5 cellular contexts compared by ENCODE assay signal in the genomic region with DNA sequence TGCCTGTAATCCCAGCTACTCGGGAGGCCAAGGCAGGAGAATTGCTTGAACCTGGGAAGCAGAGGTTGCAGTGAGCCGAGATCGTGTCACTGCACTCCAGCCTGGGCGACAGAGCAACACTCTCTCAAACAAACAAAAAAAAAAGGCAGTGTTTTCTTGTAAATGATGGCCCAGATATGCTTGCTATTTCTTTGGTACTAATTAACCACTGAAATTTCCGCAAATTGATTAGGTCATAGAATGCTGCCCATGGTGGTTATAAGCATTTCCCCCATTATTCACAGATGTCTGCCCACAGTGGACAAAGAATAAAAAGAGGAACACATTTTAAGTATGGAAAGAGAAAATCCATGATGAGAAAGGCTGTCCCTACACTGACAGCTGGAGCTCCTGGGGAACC. TPM values are rescaled to one million over a fixed set of nuclear protein-coding genes. Genes with fewer than 3 reads are reported as not detected.
DNase-seq lines count a peak whose midpoint lies in the region; ATAC-seq, FAIRE-seq and TF ChIP-seq lines count a peak whose summit lies in the region.
"Not testable (repeated sequence)": the region's sequence is repeated elsewhere in the genome, so short reads cannot be mapped to it uniquely, and the experiment has no call there.

No MANE protein-coding gene starts in this region.

- TF ChIP-seq RAD21 in GM12878 (IDR thresholded peaks at IDR 0.05; ENCODE audit: insufficient read depth, low read depth, low read length), result not testable (repeated sequence)

- not testable (repeated sequence) for H3K36me3 ChIP-seq in WERI-Rb-1; GM12878 (ENCODE audit: control insufficient read depth in 2 of 2, insufficient read depth in 2 of 2, low read length in 1 of 2)

- H3K27me3 ChIP-seq in WERI-Rb-1 (ENCODE audit: insufficient read depth, low read depth, severe bottlenecking); GM12878 (replicated peaks in 1 of 2; ENCODE audit: control insufficient read depth in 2 of 2, insufficient read depth in 2 of 2, low read length in 1 of 2): not testable (repeated sequence)

- not testable (repeated sequence) for H4K20me1 ChIP-seq in GM12878 (ENCODE audit: control insufficient read depth, insufficient read depth)

- not testable (repeated sequence) for DNase-seq in HTR-8/SVneo (ENCODE audit: insufficient read length, low spot score); WERI-Rb-1; GM12878 (ENCODE audit: low read depth, low spot score)
- DNase-seq in MV-4-11 (lab: John Stamatoyannopoulos, UW) (peak; percentile 39), NCI-H82 (lab: John Stamatoyannopoulos, UW) (peak; percentile 69)

- FAIRE-seq in HTR-8/SVneo (lab: Jason Lieb, UNC), result peak; percentile 49
- not testable (repeated sequence) for FAIRE-seq in GM12878 (lab: Jason Lieb, UNC)

- in situ Hi-C loops in GM12878 (cut with MboI), result not testable (repeated sequence)

- TF ChIP-seq POLR2A in GM12878 (IDR thresholded peaks at IDR 0.05; ENCODE audit: low read depth, low read length), result not testable (repeated sequence)

- not testable (repeated sequence) for H3K79me2 ChIP-seq in GM12878 (ENCODE audit: control insufficient read depth, insufficient read depth, low read length)

- not testable (repeated sequence) for H2AFZ ChIP-seq in GM12878 (ENCODE audit: control insufficient read depth, low read depth, low read length)

- H3K9ac ChIP-seq in GM12878 (ENCODE audit: control insufficient read depth, insufficient read depth, low read length), result not testable (repeated sequence)

- H3K9me3 ChIP-seq in WERI-Rb-1 (ENCODE audit: severe bottlenecking); GM12878 (replicated peaks; ENCODE audit: control insufficient read depth, insufficient read depth, low read length): not testable (repeated sequence)

- WGBS in GM12878 (ENCODE audit: insufficient coverage, insufficient replicate concordance, low lambda C conversion rate, missing lambda C conversion rate), result 76% methylated on average over 5 of the region's 5 CpGs

- not testable (repeated sequence) for BruUV-seq in GM12878 (replicated peaks; lab: Mats Ljungman, UMichigan)

- TF ChIP-seq CTCF in WERI-Rb-1 (IDR thresholded peaks at IDR 0.05; ENCODE audit: low read depth, low read length); GM12878 (IDR thresholded peaks at IDR 0.05 in 2 of 3, conservative IDR thresholded peaks at IDR 0.05 in 1 of 3; ENCODE audit: control insufficient read depth in 2 of 3, extremely low read depth in 1 of 3, insufficient read depth in 1 of 3, low read depth in 3 of 3, low read length in 3 of 3): not testable (repeated sequence)

- not testable (repeated sequence) for H3K4me1 ChIP-seq in GM12878 (ENCODE audit: control insufficient read depth, insufficient read depth, low read length)

- RAD21 ChIA-PET in GM12878 (lab: Charles Lee; ENCODE audit: unreplicated experiment), result not testable (repeated sequence)

- not testable (repeated sequence) for H3K4me3 ChIP-seq in WERI-Rb-1 (ENCODE audit: low read depth, low read length); GM12878

- not testable (repeated sequence) for TF ChIP-seq EP300 in GM12878 (IDR thresholded peaks at IDR 0.05; ENCODE audit: borderline replicate concordance in 1 of 2, control insufficient read depth in 1 of 2, low read depth in 2 of 2, low read length in 2 of 2)

- ATAC-seq in GM12878, result peak; percentile 73

- CTCF ChIA-PET in GM12878 (lab: Yijun Ruan, JAX), result interaction anchor here (0.6 to 2.4 kb wide), 3 partner anchors 10 to 191 kb away, joined by 3 to 7 read pairs (median 5); no protein-coding TSS in a partner anchor

- not testable (repeated sequence) for H3K4me2 ChIP-seq in GM12878 (ENCODE audit: control insufficient read depth, insufficient read depth)

- intact Hi-C loops in GM12878 (cut with micrococcal nuclease; ENCODE audit: unreplicated experiment), result loop anchor here (5.0 kb wide), 1 partner anchor 39 kb away; no protein-coding TSS in a partner anchor

- SMC1A ChIA-PET in GM12878 (lab: Charles Lee; ENCODE audit: uncharacterized antibody, unreplicated experiment), result interaction anchor here (2.1 kb wide), 1 partner anchor 10 kb away, joined by 5 read pairs; no protein-coding TSS in a partner anchor

- POLR2A ChIA-PET in GM12878 (lab: Charles Lee), result not testable (repeated sequence)

- peak overlapping the region; percentile 52 for H3K27ac ChIP-seq in WERI-Rb-1
- not testable (repeated sequence) for H3K27ac ChIP-seq in GM12878 (ENCODE audit: control insufficient read depth, insufficient read depth)

TF ChIP-seq in GM12878, 131 proteins besides CTCF, POLR2A, EP300 and RAD21:
- TF ChIP-seq BCL11A (IDR thresholded peaks at IDR 0.05; ENCODE audit: low read depth, low read length) (peak; percentile 48; the same call in 1 of the 2 replicates), IKZF1 (conservative IDR thresholded peaks at IDR 0.05) (peak; percentile 49), MTA2 (IDR thresholded peaks at IDR 0.05; ENCODE audit: low read depth) (peak; percentile 87), IKZF2 (IDR thresholded peaks at IDR 0.05) (peak in 1 of 2 experiments; percentile 41; a peak in 2 of 4 replicates), ATF7 (IDR thresholded peaks at IDR 0.05; ENCODE audit: low read depth) (peak; percentile 63), SPI1 (IDR thresholded peaks at IDR 0.05; ENCODE audit: borderline replicate concordance, insufficient read depth, low read depth, low read length) (peak; percentile 49; the same call in 1 of the 2 replicates)

RNA-seq across cellular contexts. Expression of gene DAAM1, which starts 49.9 kb away (rescaled TPM):
- 237 and 240 TPM in 2 replicates for total RNA-seq in GM12878 (2013; cell fraction: nucleolus; rRNA removed)
- total RNA-seq in GM12878 (2014; rRNA removed) (16.6 and 18.3 TPM in 2 replicates), GM12878 (2014; rRNA removed; fragmentation: Illumina TruSeq; extraction: Trizol) (21.5 and 24.5 TPM in 2 replicates), GM12878 (2021) (31.3 and 32.4 TPM in 2 replicates)
- polyA plus RNA-seq in GM12878 (2011; ENCODE audit: low read depth), result 4.8 TPM
- polyA plus RNA-seq in GM12878 (2011; rRNA removed) (26.9 and 51.8 TPM in 2 replicates), GM12878 (2014; fragmentation: Illumina TruSeq; extraction: Trizol) (29.0 and 41.1 TPM in 2 replicates), GM12878 (2014; fragmentation: Nextera tagmentation; extraction: Ambion mirVana) (10 to 100 TPM; 13.8 to 19.7 TPM), GM12878 (2014; rRNA removed) (16.8 and 17.3 TPM in 2 replicates), GM12878 (2016; fragmentation: Nextera tagmentation; extraction: Ambion mirVana) (10 to 100 TPM; 28.5 to 29.7 TPM)
- 6.8 and 10.9 TPM in 2 replicates for polyA plus RNA-seq in GM12878 (2011; cell fraction: cytosol; rRNA removed)
- 32.7 and 37.0 TPM in 2 replicates for polyA plus RNA-seq in GM12878 (2011; cell fraction: nucleus; rRNA removed)
- polyA plus RNA-seq in GM12878 (2012), result 8.6 and 15.5 TPM in 2 replicates
- 47.0 and 87.3 TPM in 2 replicates for polyA minus RNA-seq in GM12878 (2011; rRNA and poly(A)+ RNA removed)
- 7.3 and 7.4 TPM in 2 replicates for polyA minus RNA-seq in GM12878 (2011; cell fraction: cytosol; rRNA and poly(A)+ RNA removed)
- polyA minus RNA-seq in GM12878 (2011; cell fraction: nucleus; rRNA and poly(A)+ RNA removed), result 55.4 and 67.1 TPM in 2 replicates
